13 cellular contexts compared by ENCODE assay signal in genomic region chr3:119524931-119525662, GRCh38. TPM values are rescaled to one million over a fixed set of nuclear protein-coding genes. Genes with fewer than 3 reads are reported as not detected.
DNase-seq lines count a peak whose midpoint lies in the region; ATAC-seq, FAIRE-seq and TF ChIP-seq lines count a peak whose summit lies in the region.
"Had no signal": no experiment of that assay in that cellular context is flagged by ENCODE, and none has a peak within 500 bp of the region (broad histone marks: within the 10 kb centered on the region; RNA-seq: fewer than 3 reads in every experiment).

No MANE protein-coding gene starts in this region.

- H3K36me3 ChIP-seq in kidney (ENCODE audit: control insufficient read depth in 1 of 2, insufficient read depth in 2 of 2, low read length in 2 of 2) = peaks cover 5 to 21% of the 10 kb centered on the region in 2 donors

- CTCF ChIA-PET in AG04449 (lab: Yijun Ruan, JAX) (interaction anchor here (0.8 to 4.5 kb wide), 5 partner anchors 8 to 159 kb away, joined by 3 to 37 read pairs (median 3); no protein-coding TSS in a partner anchor), activated B cell treated with CpG ODN at 0.5 μM for 24 hours (lab: Charles Lee) (interaction anchor here (0.9 to 2.2 kb wide), 8 partner anchors 9 to 165 kb away, joined by 3 to 10 read pairs (median 4); partner anchors contain the start of gene COX17)

- H3K9me3 Mint-ChIP-seq in activated B cell treated with CpG ODN at 0.5 μM for 24 hours = no peaks in the 10 kb centered on the region

- no peak overlapping the region for H3K4me3 Mint-ChIP-seq in activated B cell treated with CpG ODN at 0.5 μM for 24 hours

- H3K27ac Mint-ChIP-seq in activated B cell treated with CpG ODN at 0.5 μM for 24 hours = peak overlapping the region; percentile 15

- POLR2A ChIA-PET in AG04449 (lab: Yijun Ruan, JAX) = no interaction called here
- POLR2A ChIA-PET in activated B cell treated with CpG ODN at 0.5 μM for 24 hours (lab: Charles Lee) = interaction anchor here (1.4 to 1.6 kb wide), 2 partner anchors 54 to 151 kb away, joined by 3 to 4 read pairs; partner anchors contain the start of gene ADPRH

- H3K36me3 Mint-ChIP-seq in activated B cell treated with CpG ODN at 0.5 μM for 24 hours (ENCODE audit: low read depth) = peaks cover 93% of the 10 kb centered on the region

- no peak overlapping the region for H3K4me3 ChIP-seq in AG04449 (ENCODE audit: low read depth, low read length)
- H3K4me3 ChIP-seq in kidney (ENCODE audit: low read length in 2 of 2) = no peak overlapping the region
- H3K4me3 ChIP-seq: suprapubic skin had no signal

- peaks cover 10% of the 10 kb centered on the region for H3K4me1 Mint-ChIP-seq in activated B cell treated with CpG ODN at 0.5 μM for 24 hours

- H3K4me1 ChIP-seq in kidney (ENCODE audit: control insufficient read depth in 1 of 2, insufficient read depth in 1 of 2, low read depth in 1 of 2, low read length in 2 of 2) = no peaks in the 10 kb centered on the region
- H3K4me1 ChIP-seq: suprapubic skin had no signal

- peak; percentile 46 for TF ChIP-seq CTCF in AG04449 (IDR thresholded peaks at IDR 0.05; ENCODE audit: insufficient read depth, low read length, missing control alignments)
- TF ChIP-seq CTCF in GM20000 (IDR thresholded peaks at IDR 0.05; ENCODE audit: extremely low read depth, missing control alignments) = peak; percentile 8
- no peak for TF ChIP-seq CTCF in activated B cell treated with CpG ODN at 0.5 μM for 24 hours (IDR thresholded peaks at IDR 0.05)
- peak; percentile 43 for TF ChIP-seq CTCF in kidney (IDR thresholded peaks at IDR 0.05; ENCODE audit: borderline replicate concordance, extremely low read depth, insufficient read depth)

- intact Hi-C loops in activated B cell treated with CpG ODN at 0.5 μM for 24 hours (cut with micrococcal nuclease) = loop anchor here (1.0 kb wide), 4 partner anchors 13 to 156 kb away; partner anchors contain the start of genes CD80 and COX17
- intact Hi-C loops in kidney (cut with DNase I) = no loop called here

- no peak for ATAC-seq in activated B cell treated with CpG ODN at 0.5 μM for 24 hours (ENCODE audit: low read depth)

- no peak overlapping the region for H3K9ac ChIP-seq in kidney (ENCODE audit: low read length in 2 of 2)

- no peaks in the 10 kb centered on the region for H3K27me3 Mint-ChIP-seq in activated B cell treated with CpG ODN at 0.5 μM for 24 hours

- no peaks in the 10 kb centered on the region for H3K9me3 ChIP-seq in kidney (ENCODE audit: control insufficient read depth in 1 of 2, low read length in 2 of 2)
- H3K9me3 ChIP-seq: suprapubic skin had no signal

- no peak overlapping the region for H3K27ac ChIP-seq in kidney (ENCODE audit: low read depth in 2 of 2, low read length in 2 of 2)
- H3K27ac ChIP-seq: suprapubic skin had no signal

- DNase-seq in AG04449 (ENCODE audit: low read depth, low spot score) (no peak), GM20000 (ENCODE audit: low spot score) (no peak), activated B cell treated with CpG ODN at 0.5 μM for 24 hours (no peak), kidney (no peak), amniotic stem cell (lab: John Stamatoyannopoulos, UW) (no peak), HuH-7 (ENCODE audit: low spot score) (no peak), SHP77 treated with DMSO at 0.1 percent for 48 hours (lab: John Stamatoyannopoulos, UW) (no peak)
- DNase-seq in stimulated activated CD4-positive, alpha-beta T cell treated with anti-CD3 and anti-CD28 coated beads, Interleukin-4, amount 100 ng/mL, for 1 hour = no peak
- DNase-seq: activated CD4-positive, alpha-beta T cell treated with anti-CD3 and anti-CD28 coated beads, Interleukin-2, amount 50 U/mL, for 1 hour; GDM1; NCI-H2107; occipital lobe had no signal

- no peak for FAIRE-seq in kidney (lab: Jason Lieb, UNC)

RNA-seq across cellular contexts. Expression of gene TIMMDC1, which starts 26.8 kb away (rescaled TPM):
- total RNA-seq in activated B cell treated with CpG ODN at 0.5 μM for 24 hours (73.0 and 76.1 TPM in 2 replicates), kidney (114 TPM)
- polyA plus RNA-seq in kidney (ENCODE audit: insufficient read depth, low read depth, low replicate concordance) = 169 TPM

RNA-seq across cellular contexts. Expression of gene CD80, which starts 34.3 kb away (rescaled TPM):
- total RNA-seq in activated B cell treated with CpG ODN at 0.5 μM for 24 hours (71.4 and 88.1 TPM in 2 replicates), kidney (1.2 TPM)
- not detected for polyA plus RNA-seq in kidney (ENCODE audit: insufficient read depth, low read depth, low replicate concordance)
- total RNA-seq: suprapubic skin had no signal

RNA-seq across cellular contexts. Expression of gene ADPRH, which starts 54.2 kb away (rescaled TPM):
- 41.2 and 43.8 TPM in 2 replicates for total RNA-seq in activated B cell treated with CpG ODN at 0.5 μM for 24 hours
- total RNA-seq in kidney = 15.0 TPM
- 5.2 TPM for polyA plus RNA-seq in kidney (ENCODE audit: insufficient read depth, low read depth, low replicate concordance)

RNA-seq across cellular contexts. Expression of gene POGLUT1, which starts 56.3 kb away (rescaled TPM):
- 32.1 and 35.8 TPM in 2 replicates for total RNA-seq in activated B cell treated with CpG ODN at 0.5 μM for 24 hours
- 17.8 TPM for total RNA-seq in kidney
- polyA plus RNA-seq in kidney (ENCODE audit: insufficient read depth, low read depth, low replicate concordance) = 7.6 TPM

Comparison
In these comparisons a context has a peak if more than half of its experiments do, and no peak if none do; other contexts are left out.
1. RNA of gene CD80, which starts 34.3 kb away (total RNA-seq): 71.4 to 88.1 TPM in activated B cell treated with CpG ODN at 0.5 μM for 24 hours; 1.2 TPM in kidney (single experiment); every median in the first group is over 10 times any median in the second.